3 cellular contexts compared by ENCODE assay signal in genomic region chr1:211621471-211622198, GRCh38.
TF ChIP-seq lines count a peak whose summit lies in the region.

No MANE protein-coding gene starts in this region.

TF ChIP-seq in SK-N-SH treated with all-trans-retinoic acid at 6 μM for 48 hours, 23 proteins besides CTCF, POLR2A, EP300 and RAD21:
- TF ChIP-seq, protein P1, sequence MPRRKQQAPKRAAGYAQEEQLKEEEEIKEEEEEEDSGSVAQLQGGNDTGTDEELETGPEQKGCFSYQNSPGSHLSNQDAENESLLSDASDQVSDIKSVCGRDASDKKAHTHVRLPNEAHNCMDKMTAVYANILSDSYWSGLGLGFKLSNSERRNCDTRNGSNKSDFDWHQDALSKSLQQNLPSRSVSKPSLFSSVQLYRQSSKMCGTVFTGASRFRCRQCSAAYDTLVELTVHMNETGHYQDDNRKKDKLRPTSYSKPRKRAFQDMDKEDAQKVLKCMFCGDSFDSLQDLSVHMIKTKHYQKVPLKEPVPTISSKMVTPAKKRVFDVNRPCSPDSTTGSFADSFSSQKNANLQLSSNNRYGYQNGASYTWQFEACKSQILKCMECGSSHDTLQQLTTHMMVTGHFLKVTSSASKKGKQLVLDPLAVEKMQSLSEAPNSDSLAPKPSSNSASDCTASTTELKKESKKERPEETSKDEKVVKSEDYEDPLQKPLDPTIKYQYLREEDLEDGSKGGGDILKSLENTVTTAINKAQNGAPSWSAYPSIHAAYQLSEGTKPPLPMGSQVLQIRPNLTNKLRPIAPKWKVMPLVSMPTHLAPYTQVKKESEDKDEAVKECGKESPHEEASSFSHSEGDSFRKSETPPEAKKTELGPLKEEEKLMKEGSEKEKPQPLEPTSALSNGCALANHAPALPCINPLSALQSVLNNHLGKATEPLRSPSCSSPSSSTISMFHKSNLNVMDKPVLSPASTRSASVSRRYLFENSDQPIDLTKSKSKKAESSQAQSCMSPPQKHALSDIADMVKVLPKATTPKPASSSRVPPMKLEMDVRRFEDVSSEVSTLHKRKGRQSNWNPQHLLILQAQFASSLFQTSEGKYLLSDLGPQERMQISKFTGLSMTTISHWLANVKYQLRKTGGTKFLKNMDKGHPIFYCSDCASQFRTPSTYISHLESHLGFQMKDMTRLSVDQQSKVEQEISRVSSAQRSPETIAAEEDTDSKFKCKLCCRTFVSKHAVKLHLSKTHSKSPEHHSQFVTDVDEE (CRISPR knock-in tag; IDR thresholded peaks at IDR 0.05), result no peak
- TF ChIP-seq BACH2 (CRISPR knock-in tag; IDR thresholded peaks at IDR 0.05; ENCODE audit: borderline replicate concordance) (no peak), ESRRG (CRISPR knock-in tag; IDR thresholded peaks at IDR 0.05) (no peak), TOX (CRISPR knock-in tag; IDR thresholded peaks at IDR 0.05; ENCODE audit: borderline replicate concordance) (no peak), TCF4 (CRISPR knock-in tag; IDR thresholded peaks at IDR 0.05; ENCODE audit: borderline replicate concordance) (no peak), ZNF565 (CRISPR knock-in tag; conservative IDR thresholded peaks at IDR 0.05; ENCODE audit: low read depth) (no peak), ZC3H10 (CRISPR knock-in tag; IDR thresholded peaks at IDR 0.05) (no peak), RARB (CRISPR knock-in tag; IDR thresholded peaks at IDR 0.05) (no peak), GLIS3 (CRISPR knock-in tag; IDR thresholded peaks at IDR 0.05) (no peak)
- TF ChIP-seq, protein P2, sequence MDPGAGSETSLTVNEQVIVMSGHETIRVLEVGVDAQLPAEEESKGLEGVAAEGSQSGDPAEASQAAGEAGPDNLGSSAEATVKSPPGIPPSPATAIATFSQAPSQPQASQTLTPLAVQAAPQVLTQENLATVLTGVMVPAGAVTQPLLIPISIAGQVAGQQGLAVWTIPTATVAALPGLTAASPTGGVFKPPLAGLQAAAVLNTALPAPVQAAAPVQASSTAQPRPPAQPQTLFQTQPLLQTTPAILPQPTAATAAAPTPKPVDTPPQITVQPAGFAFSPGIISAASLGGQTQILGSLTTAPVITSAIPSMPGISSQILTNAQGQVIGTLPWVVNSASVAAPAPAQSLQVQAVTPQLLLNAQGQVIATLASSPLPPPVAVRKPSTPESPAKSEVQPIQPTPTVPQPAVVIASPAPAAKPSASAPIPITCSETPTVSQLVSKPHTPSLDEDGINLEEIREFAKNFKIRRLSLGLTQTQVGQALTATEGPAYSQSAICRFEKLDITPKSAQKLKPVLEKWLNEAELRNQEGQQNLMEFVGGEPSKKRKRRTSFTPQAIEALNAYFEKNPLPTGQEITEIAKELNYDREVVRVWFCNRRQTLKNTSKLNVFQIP (CRISPR knock-in tag; IDR thresholded peaks at IDR 0.05; ENCODE audit: borderline replicate concordance, low read depth), result no peak

TF ChIP-seq in SK-N-SH, 30 proteins besides CTCF, POLR2A, EP300 and RAD21:
- TF ChIP-seq SMC3 (IDR thresholded peaks at IDR 0.05; ENCODE audit: low read depth, low read length), result no peak
- TF ChIP-seq, protein P3, sequence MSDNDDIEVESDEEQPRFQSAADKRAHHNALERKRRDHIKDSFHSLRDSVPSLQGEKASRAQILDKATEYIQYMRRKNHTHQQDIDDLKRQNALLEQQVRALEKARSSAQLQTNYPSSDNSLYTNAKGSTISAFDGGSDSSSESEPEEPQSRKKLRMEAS (IDR thresholded peaks at IDR 0.05; ENCODE audit: low read depth), result no peak
- no peak for TF ChIP-seq JUND (IDR thresholded peaks at IDR 0.05)
- TF ChIP-seq EZH2phosphoT487 (IDR thresholded peaks at IDR 0.05; ENCODE audit: borderline replicate concordance, low read depth), result no peak
- no peak for TF ChIP-seq IRF3 (IDR thresholded peaks at IDR 0.05; ENCODE audit: low read depth, low read length)
- no peak for TF ChIP-seq TCF12 (IDR thresholded peaks at IDR 0.05)
- no peak for TF ChIP-seq YY1 (IDR thresholded peaks at IDR 0.05; ENCODE audit: low read depth)
- TF ChIP-seq USF2 (IDR thresholded peaks at IDR 0.05; ENCODE audit: borderline replicate concordance, low read depth, low read length), result no peak
- no peak for TF ChIP-seq RCOR1 (IDR thresholded peaks at IDR 0.05; ENCODE audit: low read length)
- no peak for TF ChIP-seq MXI1 (IDR thresholded peaks at IDR 0.05; ENCODE audit: low read depth, low read length)
- no peak for TF ChIP-seq GABPA (IDR thresholded peaks at IDR 0.05; ENCODE audit: low read depth)
- TF ChIP-seq FOXM1 (IDR thresholded peaks at IDR 0.05; ENCODE audit: low read depth), result no peak
- TF ChIP-seq MEF2A (IDR thresholded peaks at IDR 0.05; ENCODE audit: borderline replicate concordance, low read depth), result no peak
- no peak for TF ChIP-seq POLR2AphosphoS5 (IDR thresholded peaks at IDR 0.05; ENCODE audit: low read depth, low read length)
- TF ChIP-seq, protein P4, sequence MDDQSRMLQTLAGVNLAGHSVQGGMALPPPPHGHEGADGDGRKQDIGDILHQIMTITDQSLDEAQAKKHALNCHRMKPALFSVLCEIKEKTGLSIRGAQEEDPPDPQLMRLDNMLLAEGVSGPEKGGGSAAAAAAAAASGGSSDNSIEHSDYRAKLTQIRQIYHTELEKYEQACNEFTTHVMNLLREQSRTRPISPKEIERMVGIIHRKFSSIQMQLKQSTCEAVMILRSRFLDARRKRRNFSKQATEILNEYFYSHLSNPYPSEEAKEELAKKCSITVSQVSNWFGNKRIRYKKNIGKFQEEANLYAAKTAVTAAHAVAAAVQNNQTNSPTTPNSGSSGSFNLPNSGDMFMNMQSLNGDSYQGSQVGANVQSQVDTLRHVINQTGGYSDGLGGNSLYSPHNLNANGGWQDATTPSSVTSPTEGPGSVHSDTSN (IDR thresholded peaks at IDR 0.05), result no peak
- TF ChIP-seq RFX5 (IDR thresholded peaks at IDR 0.05; ENCODE audit: low read length), result no peak
- TF ChIP-seq ELF1 (IDR thresholded peaks at IDR 0.05), result no peak

TF ChIP-seq in GM12878, 131 proteins besides CTCF, POLR2A, EP300 and RAD21:
- no peak for TF ChIP-seq USF2 (IDR thresholded peaks at IDR 0.05; ENCODE audit: borderline replicate concordance, low read depth, low read length)
- no peak for TF ChIP-seq ZSCAN29 (IDR thresholded peaks at IDR 0.05)
- TF ChIP-seq PAX5 (IDR thresholded peaks at IDR 0.05; ENCODE audit: borderline replicate concordance, low read depth, low read length), result no peak
- TF ChIP-seq CHD1 (IDR thresholded peaks at IDR 0.05; ENCODE audit: low read depth, low read length), result no peak
- TF ChIP-seq TAF1 (IDR thresholded peaks at IDR 0.05; ENCODE audit: borderline replicate concordance, low read depth, low read length), result no peak
- no peak for TF ChIP-seq MXI1 (IDR thresholded peaks at IDR 0.05; ENCODE audit: low read depth, low read length)
- no peak for TF ChIP-seq IRF5 (IDR thresholded peaks at IDR 0.05; ENCODE audit: borderline replicate concordance)
- TF ChIP-seq, protein P5, sequence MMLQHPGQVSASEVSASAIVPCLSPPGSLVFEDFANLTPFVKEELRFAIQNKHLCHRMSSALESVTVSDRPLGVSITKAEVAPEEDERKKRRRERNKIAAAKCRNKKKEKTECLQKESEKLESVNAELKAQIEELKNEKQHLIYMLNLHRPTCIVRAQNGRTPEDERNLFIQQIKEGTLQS (IDR thresholded peaks at IDR 0.05; ENCODE audit: borderline replicate concordance, extremely low read depth, low read depth, low read length), result no peak
- no peak for TF ChIP-seq ASH2L (IDR thresholded peaks at IDR 0.05; ENCODE audit: borderline replicate concordance, low read depth)
- TF ChIP-seq RCOR1 (conservative IDR thresholded peaks at IDR 0.05; ENCODE audit: low read depth, low read length), result no peak
- no peak for TF ChIP-seq PKNOX1 (IDR thresholded peaks at IDR 0.05)
- no peak for TF ChIP-seq TBL1XR1 (IDR thresholded peaks at IDR 0.05; ENCODE audit: low read depth, low read length)
- no peak for TF ChIP-seq SRF (IDR thresholded peaks at IDR 0.05; ENCODE audit: low read depth in 2 of 2, low read length in 2 of 2)
- no peak for TF ChIP-seq SMAD5 (IDR thresholded peaks at IDR 0.05; ENCODE audit: low read depth)
- TF ChIP-seq ZNF687 (IDR thresholded peaks at IDR 0.05), result no peak
- no peak for TF ChIP-seq IRF4 (IDR thresholded peaks at IDR 0.05; ENCODE audit: low read depth, low read length)
- TF ChIP-seq, protein P6, sequence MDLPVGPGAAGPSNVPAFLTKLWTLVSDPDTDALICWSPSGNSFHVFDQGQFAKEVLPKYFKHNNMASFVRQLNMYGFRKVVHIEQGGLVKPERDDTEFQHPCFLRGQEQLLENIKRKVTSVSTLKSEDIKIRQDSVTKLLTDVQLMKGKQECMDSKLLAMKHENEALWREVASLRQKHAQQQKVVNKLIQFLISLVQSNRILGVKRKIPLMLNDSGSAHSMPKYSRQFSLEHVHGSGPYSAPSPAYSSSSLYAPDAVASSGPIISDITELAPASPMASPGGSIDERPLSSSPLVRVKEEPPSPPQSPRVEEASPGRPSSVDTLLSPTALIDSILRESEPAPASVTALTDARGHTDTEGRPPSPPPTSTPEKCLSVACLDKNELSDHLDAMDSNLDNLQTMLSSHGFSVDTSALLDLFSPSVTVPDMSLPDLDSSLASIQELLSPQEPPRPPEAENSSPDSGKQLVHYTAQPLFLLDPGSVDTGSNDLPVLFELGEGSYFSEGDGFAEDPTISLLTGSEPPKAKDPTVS (IDR thresholded peaks at IDR 0.05; ENCODE audit: low read depth, low read length), result no peak
- TF ChIP-seq SIN3A (IDR thresholded peaks at IDR 0.05; ENCODE audit: low read depth, low read length), result no peak
- no peak for TF ChIP-seq RELA (IDR thresholded peaks at IDR 0.05; ENCODE audit: borderline replicate concordance, partially characterized antibody)
